8 cellular contexts compared by ENCODE assay signal in genomic region chr21:23968722-23969647, GRCh38.
A peak's percentile ranks its signal among the peaks of the same experiment; 100 is the strongest.
DNase-seq lines count a peak whose midpoint lies in the region; ATAC-seq and TF ChIP-seq lines count a peak whose summit lies in the region.

No MANE protein-coding gene starts in this region.

- peaks cover 7% of the 10 kb centered on the region for H3K27me3 Mint-ChIP-seq in GM23338 (ENCODE audit: insufficient read depth, low read depth, poor library complexity)

- no peak overlapping the region for H3K27ac ChIP-seq in GM23338 (ENCODE audit: low read depth)

- H3F3A ChIP-seq in GM23338 (replicated peaks; ENCODE audit: low read depth): no peaks in the 10 kb centered on the region

- no peaks in the 10 kb centered on the region for H3K27me3 ChIP-seq in GM23338 (ENCODE audit: insufficient read depth)
- H3K27me3 ChIP-seq in kidney epithelial cell (ENCODE audit: control insufficient read depth, insufficient read depth, low read length): no peaks in the 10 kb centered on the region

- 0 out of 2 replicates have a peak overlapping the region, but pooled peaks have one; percentile 1 for H2AFZ ChIP-seq in GM23338

- H3K4me3 ChIP-seq in GM12864 (ENCODE audit: low read depth, low read length) (no peak overlapping the region), GM23338 (no peak overlapping the region), kidney epithelial cell (ENCODE audit: low read depth, low read length) (no peak overlapping the region)

- no peaks in the 10 kb centered on the region for H3K4me1 ChIP-seq in GM23338 (ENCODE audit: insufficient read depth)

- no peak overlapping the region for H3K4me3 Mint-ChIP-seq in GM23338

- no peaks in the 10 kb centered on the region for H3K9me2 ChIP-seq in GM23338 (ENCODE audit: insufficient read depth)

- ATAC-seq in GM23338: peak; percentile 98

- H3K4me2 ChIP-seq in GM23338: no peak overlapping the region

- no peak overlapping the region for H3K27ac Mint-ChIP-seq in GM23338

- peaks cover 6% of the 10 kb centered on the region; the same call in 2 of the 3 replicates for H3K36me3 Mint-ChIP-seq in GM23338 (ENCODE audit: low read depth)

- DNase-seq in GM12864 (ENCODE audit: low read depth): peak; percentile 10
- DNase-seq in GM23338 (ENCODE audit: low spot score): peak; percentile 84
- DNase-seq in KG1 (lab: John Stamatoyannopoulos, UW): peak; percentile 96
- peak; percentile 65 for DNase-seq in RPMI8226
- peak; percentile 16 to 35 for DNase-seq in activated T-helper 1 cell treated with anti-CD3 and anti-CD28 coated beads, Interleukin-2, amount 50 U/mL, for 16 hours (ENCODE audit: low read depth in 1 of 2, low spot score in 1 of 2)
- no peak for DNase-seq in kidney epithelial cell (ENCODE audit: low read depth)
- peak; percentile 16 to 57 for DNase-seq in stimulated activated CD8-positive, alpha-beta memory T cell treated with anti-CD3 and anti-CD28 coated beads, Interleukin-7, amount 100 ng/mL, for 4 hours (ENCODE audit: low read depth in 2 of 2)
- DNase-seq in amniotic stem cell (lab: John Stamatoyannopoulos, UW): no peak

- peak; percentile 64 for TF ChIP-seq CTCF in GM12864 (IDR thresholded peaks at IDR 0.05; ENCODE audit: low read depth, low read length, missing control alignments)
- peak; percentile 75 to 81 for TF ChIP-seq CTCF in GM23338 (conservative IDR thresholded peaks at IDR 0.05; ENCODE audit: low read depth in 2 of 2)
- peak; percentile 28 for TF ChIP-seq CTCF in kidney epithelial cell (IDR thresholded peaks at IDR 0.05; ENCODE audit: insufficient read depth, low read length, poor library complexity, severe bottlenecking)

- no peaks in the 10 kb centered on the region for H3K4me1 Mint-ChIP-seq in GM23338

- H3K9me3 Mint-ChIP-seq in GM23338: peaks cover 97% of the 10 kb centered on the region

- H3K79me2 ChIP-seq in GM23338 (replicated peaks; ENCODE audit: insufficient read depth): no peaks in the 10 kb centered on the region

- H3K36me3 ChIP-seq in GM23338 (ENCODE audit: insufficient read depth) (no peaks in the 10 kb centered on the region), kidney epithelial cell (ENCODE audit: control insufficient read depth, insufficient read depth, low read length) (no peaks in the 10 kb centered on the region)

- no peaks in the 10 kb centered on the region for H4K20me1 ChIP-seq in GM23338 (replicated peaks; ENCODE audit: insufficient read depth)

TF ChIP-seq in GM23338, 12 proteins besides CTCF, POLR2A, EP300 and RAD21:
- TF ChIP-seq, protein P1, sequence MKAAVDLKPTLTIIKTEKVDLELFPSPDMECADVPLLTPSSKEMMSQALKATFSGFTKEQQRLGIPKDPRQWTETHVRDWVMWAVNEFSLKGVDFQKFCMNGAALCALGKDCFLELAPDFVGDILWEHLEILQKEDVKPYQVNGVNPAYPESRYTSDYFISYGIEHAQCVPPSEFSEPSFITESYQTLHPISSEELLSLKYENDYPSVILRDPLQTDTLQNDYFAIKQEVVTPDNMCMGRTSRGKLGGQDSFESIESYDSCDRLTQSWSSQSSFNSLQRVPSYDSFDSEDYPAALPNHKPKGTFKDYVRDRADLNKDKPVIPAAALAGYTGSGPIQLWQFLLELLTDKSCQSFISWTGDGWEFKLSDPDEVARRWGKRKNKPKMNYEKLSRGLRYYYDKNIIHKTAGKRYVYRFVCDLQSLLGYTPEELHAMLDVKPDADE (IDR thresholded peaks at IDR 0.05): no peak
- no peak for TF ChIP-seq STAT1 (IDR thresholded peaks at IDR 0.05; ENCODE audit: unreplicated experiment)
- TF ChIP-seq EZH2phosphoT487 (IDR thresholded peaks at IDR 0.05; ENCODE audit: unreplicated experiment): no peak
- TF ChIP-seq REST (IDR thresholded peaks at IDR 0.05; ENCODE audit: unreplicated experiment): no peak
- TF ChIP-seq JUNB (IDR thresholded peaks at IDR 0.05; ENCODE audit: unreplicated experiment): no peak
- TF ChIP-seq EZH2 (IDR thresholded peaks at IDR 0.05; ENCODE audit: low read depth, unreplicated experiment): no peak
- no peak for TF ChIP-seq ZNF331 (CRISPR knock-in tag; IDR thresholded peaks at IDR 0.05; ENCODE audit: low read depth)
- no peak for TF ChIP-seq NANOG (IDR thresholded peaks at IDR 0.05; ENCODE audit: borderline replicate concordance)
- no peak for TF ChIP-seq ZNF114 (CRISPR knock-in tag; IDR thresholded peaks at IDR 0.05)

Comparison
In these comparisons a context has a peak if more than half of its experiments do, and no peak if none do; other contexts are left out.
1. DNase-seq: peak in GM12864 (single experiment), GM23338 (single experiment), KG1 (single experiment), RPMI8226 (single experiment), activated T-helper 1 cell treated with anti-CD3 and anti-CD28 coated beads, Interleukin-2, amount 50 U/mL, for 16 hours (2 of 2) and stimulated activated CD8-positive, alpha-beta memory T cell treated with anti-CD3 and anti-CD28 coated beads, Interleukin-7, amount 100 ng/mL, for 4 hours (2 of 2); none in kidney epithelial cell (single experiment) and amniotic stem cell (single experiment).
2. CTCF ChIP-seq: peak in every context shown above with its lines; median percentile 78 in GM23338; 64 in GM12864; 28 in kidney epithelial cell.